16 cellular contexts compared by ENCODE assay signal in genomic region chr7:71466448-71467145, GRCh38.
A peak's percentile ranks its signal among the peaks of the same experiment; 100 is the strongest.
DNase-seq lines count a peak whose midpoint lies in the region; ATAC-seq and TF ChIP-seq lines count a peak whose summit lies in the region.
"Had no signal": no experiment of that assay in that cellular context is flagged by ENCODE, and none has a peak within 500 bp of the region (broad histone marks: within the 10 kb centered on the region; RNA-seq: fewer than 3 reads in every experiment).

No MANE protein-coding gene starts in this region.

- DNase-seq in GM23338 (ENCODE audit: low spot score) (peak; percentile 69), endodermal cell (no peak), prostate gland (ENCODE audit: low spot score) (no peak), NCI-H1105 (lab: John Stamatoyannopoulos, UW) (no peak), NCI-H2081 (lab: John Stamatoyannopoulos, UW) (no peak)
- DNase-seq: AML-193; CD4-positive, alpha-beta memory T cell; DMS79 treated with DMSO at 0.1 percent for 48 hours; HCEC 1CT had no signal

- H3K9ac ChIP-seq in HUES64 (ENCODE audit: low read depth, low read length) = peak overlapping the region; percentile 2; the same call in 1 of the 2 replicates
- no peak overlapping the region for H3K9ac ChIP-seq in endodermal cell (ENCODE audit: extremely low read depth, low read length, poor library complexity, severe bottlenecking)
- peak overlapping the region; percentile 40; the same call in 1 of the 2 replicates for H3K9ac ChIP-seq in iPS-20b (ENCODE audit: low read depth, low read length)

- H3K9me3 ChIP-seq in HUES64 (ENCODE audit: insufficient read depth, low read depth, low read length) (no peaks in the 10 kb centered on the region), endodermal cell (ENCODE audit: control insufficient read depth, low read length) (peaks cover 31% of the 10 kb centered on the region), iPS-20b (ENCODE audit: insufficient read depth, low read depth, low read length) (no peaks in the 10 kb centered on the region), prostate gland (no peaks in the 10 kb centered on the region)
- H3K9me3 ChIP-seq: A549 had no signal

- peaks cover 15% of the 10 kb centered on the region; the same call in 2 of the 3 replicates for H3K9me3 Mint-ChIP-seq in GM23338
- peaks cover 7% of the 10 kb centered on the region for H3K9me3 Mint-ChIP-seq in endodermal cell

- H3K27me3 Mint-ChIP-seq in GM23338 (ENCODE audit: insufficient read depth, low read depth, poor library complexity) = peaks cover 14% of the 10 kb centered on the region
- no peaks in the 10 kb centered on the region for H3K27me3 Mint-ChIP-seq in endodermal cell (ENCODE audit: insufficient read depth)
- H3K27me3 Mint-ChIP-seq: CD4-positive, alpha-beta memory T cell had no signal

- H3K4me1 Mint-ChIP-seq in GM23338 = peaks cover 66% of the 10 kb centered on the region
- H3K4me1 Mint-ChIP-seq in endodermal cell = peaks cover 69% of the 10 kb centered on the region
- H3K4me1 Mint-ChIP-seq: CD14-positive monocyte; CD4-positive, alpha-beta memory T cell had no signal

- peaks cover 14% of the 10 kb centered on the region for H3K9me2 ChIP-seq in GM23338 (ENCODE audit: insufficient read depth)

- no peak overlapping the region for H2AFZ ChIP-seq in GM23338

- H3K4me3 ChIP-seq in GM23338 (no peak overlapping the region), HUES64 (ENCODE audit: low read length) (no peak overlapping the region), endodermal cell (ENCODE audit: low read length) (peak overlapping the region; percentile 7), iPS-20b (ENCODE audit: low read length) (peak overlapping the region; percentile 34; the same call in 1 of the 2 replicates), prostate gland (no peak overlapping the region)
- H3K4me3 ChIP-seq: A549, GM12878 had no signal

- TF ChIP-seq POLR2A in prostate gland (IDR thresholded peaks at IDR 0.05) = no peak

- no peaks in the 10 kb centered on the region for H3K79me2 ChIP-seq in GM23338 (replicated peaks; ENCODE audit: insufficient read depth)

- H3K27ac Mint-ChIP-seq in GM23338 (peak overlapping the region; percentile 89), endodermal cell (peak overlapping the region; percentile 72)
- H3K27ac Mint-ChIP-seq: CD14-positive monocyte; CD4-positive, alpha-beta memory T cell had no signal

- peak; percentile 79 for ATAC-seq in GM23338
- no peak for ATAC-seq in HG03520 (IDR thresholded peaks at IDR 0.05; ENCODE audit: unreplicated experiment)
- ATAC-seq: A549, GM12878 had no signal

- H3K4me1 ChIP-seq in GM23338 (ENCODE audit: insufficient read depth) = peaks cover 42% of the 10 kb centered on the region
- H3K4me1 ChIP-seq in HUES64 (ENCODE audit: insufficient read depth, low read length) = peaks cover 48% of the 10 kb centered on the region
- H3K4me1 ChIP-seq in endodermal cell (ENCODE audit: control insufficient read depth, insufficient read depth, low read length) = peaks cover 28% of the 10 kb centered on the region
- peaks cover 45% of the 10 kb centered on the region; the same call in 1 of the 2 replicates for H3K4me1 ChIP-seq in iPS-20b (ENCODE audit: insufficient read depth, low read length)
- H3K4me1 ChIP-seq in prostate gland (replicated peaks) = no peaks in the 10 kb centered on the region
- H3K4me1 ChIP-seq: A549 had no signal

- H3K27me3 ChIP-seq in GM23338 (ENCODE audit: insufficient read depth) (no peaks in the 10 kb centered on the region), HUES64 (ENCODE audit: insufficient read depth, low read length) (no peaks in the 10 kb centered on the region), endodermal cell (ENCODE audit: control insufficient read depth, insufficient read depth, low read length, poor library complexity, severe bottlenecking) (no peaks in the 10 kb centered on the region), iPS-20b (ENCODE audit: insufficient read depth, low read length) (no peaks in the 10 kb centered on the region), prostate gland (replicated peaks; ENCODE audit: insufficient read depth) (no peaks in the 10 kb centered on the region)

- 30% methylated on average over 5 of the region's 5 CpGs for whole genome bisulfite sequencing in HUES64
- WGBS in endodermal cell (ENCODE audit: insufficient coverage in 1 of 2, insufficient read length in 1 of 2), 2 experiments = 52 to 65% methylated on average over 5 of the region's 5 CpGs
- 71% methylated on average over 5 of the region's 5 CpGs for WGBS in prostate gland

- H4K20me1 ChIP-seq in GM23338 (replicated peaks; ENCODE audit: insufficient read depth) = no peaks in the 10 kb centered on the region

- peak overlapping the region; percentile 93 for H3K27ac ChIP-seq in GM23338 (ENCODE audit: low read depth)
- H3K27ac ChIP-seq in HUES64 (ENCODE audit: low read depth, low read length) = peak overlapping the region; percentile 94
- H3K27ac ChIP-seq in endodermal cell (ENCODE audit: low read depth, low read length) = peak overlapping the region; percentile 35
- peak overlapping the region; percentile 81 for H3K27ac ChIP-seq in iPS-20b (ENCODE audit: low read length)
- no peak overlapping the region for H3K27ac ChIP-seq in prostate gland
- H3K27ac ChIP-seq: 22Rv1, A549 had no signal

- H3F3A ChIP-seq in GM23338 (replicated peaks; ENCODE audit: low read depth) = peaks cover 16% of the 10 kb centered on the region

- H3K36me3 Mint-ChIP-seq in GM23338 (ENCODE audit: low read depth) (peaks cover 35% of the 10 kb centered on the region), endodermal cell (ENCODE audit: low read depth) (peaks cover 42% of the 10 kb centered on the region)
- H3K36me3 Mint-ChIP-seq: CD14-positive monocyte; CD4-positive, alpha-beta memory T cell had no signal

- H3K4me2 ChIP-seq in GM23338 = peak overlapping the region; percentile 26; the same call in 1 of the 2 replicates
- H3K4me2 ChIP-seq: A549 had no signal

- intact Hi-C loops in prostate gland (cut with DNase I) = no loop called here

- TF ChIP-seq CTCF in GM23338 (conservative IDR thresholded peaks at IDR 0.05; ENCODE audit: low read depth in 2 of 2) (no peak), endodermal cell (conservative IDR thresholded peaks at IDR 0.05) (no peak), prostate gland (IDR thresholded peaks at IDR 0.05) (no peak)

- H3K36me3 ChIP-seq in GM23338 (ENCODE audit: insufficient read depth) (no peaks in the 10 kb centered on the region), HUES64 (ENCODE audit: insufficient read depth, low read length) (no peaks in the 10 kb centered on the region), endodermal cell (ENCODE audit: control insufficient read depth, insufficient read depth, low read length) (peaks cover 57% of the 10 kb centered on the region), iPS-20b (ENCODE audit: insufficient read depth, low read depth, low read length) (no peaks in the 10 kb centered on the region), prostate gland (no peaks in the 10 kb centered on the region)

- H3K4me3 Mint-ChIP-seq in GM23338 = peak overlapping the region; percentile 18; the same call in 1 of the 3 replicates
- no peak overlapping the region for H3K4me3 Mint-ChIP-seq in endodermal cell
- H3K4me3 Mint-ChIP-seq: CD14-positive monocyte; CD4-positive, alpha-beta memory T cell had no signal

TF ChIP-seq in GM23338, 12 proteins besides CTCF, POLR2A, EP300 and RAD21 (continues in another document):
- TF ChIP-seq REST (IDR thresholded peaks at IDR 0.05; ENCODE audit: unreplicated experiment) = no peak

Comparison
In these comparisons a context has a peak if more than half of its experiments do, and no peak if none do; other contexts are left out.
1. H3K27ac ChIP-seq: peak in GM23338 (single experiment), HUES64 (single experiment), endodermal cell (single experiment) and iPS-20b (single experiment); none in prostate gland (0 of 2).
2. H3K4me3 ChIP-seq: peak in endodermal cell (single experiment) and iPS-20b (single experiment); none in GM23338 (single experiment), HUES64 (single experiment) and prostate gland (0 of 2).